10 cellular contexts compared by ENCODE assay signal in genomic region chr17:45223541-45224528, GRCh38. TPM values are rescaled to one million over a fixed set of nuclear protein-coding genes. Genes with fewer than 3 reads are reported as not detected.
A peak's percentile ranks its signal among the peaks of the same experiment; 100 is the strongest.
DNase-seq lines count a peak whose midpoint lies in the region; ATAC-seq and TF ChIP-seq lines count a peak whose summit lies in the region.
"Had no signal": no experiment of that assay in that cellular context is flagged by ENCODE, and none has a peak within 500 bp of the region (broad histone marks: within the 10 kb centered on the region; RNA-seq: fewer than 3 reads in every experiment).

No MANE protein-coding gene starts in this region.

- no peaks in the 10 kb centered on the region for H3K27me3 Mint-ChIP-seq in CD4-positive, alpha-beta T cell
- H3K27me3 Mint-ChIP-seq in activated naive CD8-positive, alpha-beta T cell, result no peaks in the 10 kb centered on the region
- H3K27me3 Mint-ChIP-seq in neural crest cell (ENCODE audit: low read depth) (peaks cover 62% of the 10 kb centered on the region), osteocyte (ENCODE audit: unreplicated experiment) (peaks cover 3% of the 10 kb centered on the region)

- CTCF ChIA-PET in CD4-positive, alpha-beta T cell (lab: Charles Lee), result interaction anchor here (1.2 to 4.9 kb wide), 5 partner anchors 11 to 93 kb away, joined by 3 to 47 read pairs (median 6); partner anchors contain the start of genes HEXIM1 and MAP3K14

- peaks cover 67% of the 10 kb centered on the region for H3K36me3 Mint-ChIP-seq in CD4-positive, alpha-beta T cell (ENCODE audit: low read depth)
- H3K36me3 Mint-ChIP-seq in activated naive CD8-positive, alpha-beta T cell, result peaks cover 2% of the 10 kb centered on the region
- H3K36me3 Mint-ChIP-seq in neural crest cell (ENCODE audit: low read depth) (no peaks in the 10 kb centered on the region), osteocyte (ENCODE audit: unreplicated experiment) (no peaks in the 10 kb centered on the region)

- no peaks in the 10 kb centered on the region for H3K27me3 ChIP-seq in CD4-positive, alpha-beta T cell (ENCODE audit: control insufficient read depth, insufficient read depth, low read length)

- intact Hi-C loops in CD4-positive, alpha-beta T cell (cut with DNase I, micrococcal nuclease), result loop anchor here (2.0 to 5.0 kb wide), 2 partner anchors 93 to 363 kb away; partner anchors contain the start of gene MAP3K14 (in 1 of the 2)

- peak overlapping the region; percentile 95 for H3K4me3 Mint-ChIP-seq in CD4-positive, alpha-beta T cell
- peak overlapping the region; percentile 91 for H3K4me3 Mint-ChIP-seq in activated naive CD8-positive, alpha-beta T cell
- H3K4me3 Mint-ChIP-seq in neural crest cell (peak overlapping the region; percentile 41), osteocyte (ENCODE audit: unreplicated experiment) (no peak overlapping the region)

- peaks cover 67% of the 10 kb centered on the region for H3K4me1 Mint-ChIP-seq in CD4-positive, alpha-beta T cell (ENCODE audit: low read depth)
- H3K4me1 Mint-ChIP-seq in activated naive CD8-positive, alpha-beta T cell (ENCODE audit: low read depth), result peaks cover 70% of the 10 kb centered on the region
- H3K4me1 Mint-ChIP-seq in neural crest cell, result no peaks in the 10 kb centered on the region
- peaks cover 30% of the 10 kb centered on the region for H3K4me1 Mint-ChIP-seq in osteocyte (ENCODE audit: unreplicated experiment)

- DNase-seq in CD4-positive, alpha-beta T cell, result peak in 5 of 10 experiments; percentile 23 to 57 (median 42)
- peak; percentile 64 for DNase-seq in NAMALWA (ENCODE audit: low spot score)
- no peak for DNase-seq in neural crest cell (ENCODE audit: low read depth, low spot score)
- DNase-seq in osteocyte (ENCODE audit: extremely low spot score, unreplicated experiment), result no peak
- no peak for DNase-seq in DMS53 (lab: John Stamatoyannopoulos, UW)
- no peak for DNase-seq in OCI-M1 (lab: John Stamatoyannopoulos, UW)
- DNase-seq: Karpas-422 had no signal

- H3K9me3 Mint-ChIP-seq in CD4-positive, alpha-beta T cell, result no peaks in the 10 kb centered on the region
- no peaks in the 10 kb centered on the region for H3K9me3 Mint-ChIP-seq in activated naive CD8-positive, alpha-beta T cell (ENCODE audit: low read depth)
- H3K9me3 Mint-ChIP-seq in neural crest cell, result no peaks in the 10 kb centered on the region
- no peaks in the 10 kb centered on the region for H3K9me3 Mint-ChIP-seq in osteocyte (ENCODE audit: unreplicated experiment)

- peak overlapping the region; percentile 100 for H3K27ac Mint-ChIP-seq in CD4-positive, alpha-beta T cell
- peak overlapping the region; percentile 99 for H3K27ac Mint-ChIP-seq in activated naive CD8-positive, alpha-beta T cell
- no peak overlapping the region for H3K27ac Mint-ChIP-seq in neural crest cell (ENCODE audit: unreplicated experiment)
- no peak overlapping the region for H3K27ac Mint-ChIP-seq in osteocyte (ENCODE audit: unreplicated experiment)

- POLR2A ChIA-PET in CD4-positive, alpha-beta T cell (lab: Charles Lee), result interaction anchor here (2.6 to 16.4 kb wide), 8 partner anchors 8 to 88 kb away, joined by 12 to 346 read pairs (median 43); partner anchors contain the start of genes HEXIM1 and HEXIM2

- TF ChIP-seq CTCF in CD4-positive, alpha-beta T cell (IDR thresholded peaks at IDR 0.05), result no peak
- TF ChIP-seq CTCF in neural crest cell (conservative IDR thresholded peaks at IDR 0.05) (no peak), osteocyte (IDR thresholded peaks at IDR 0.05) (no peak)

- peak; percentile 5 for ATAC-seq in CD4-positive, alpha-beta T cell (ENCODE audit: poor library complexity)
- no peak for ATAC-seq in GM19023 (IDR thresholded peaks at IDR 0.05; ENCODE audit: unreplicated experiment)

- H3K9me3 ChIP-seq in CD4-positive, alpha-beta T cell (ENCODE audit: control insufficient read depth, low read length), result no peaks in the 10 kb centered on the region

- H3K27ac ChIP-seq in CD4-positive, alpha-beta T cell (ENCODE audit: low read depth, low read length), result peak overlapping the region; percentile 99

RNA-seq across cellular contexts. Expression of gene FMNL1, which starts 2.1 kb away (rescaled TPM):
- 100 to 1,000 TPM; 378 to 387 TPM for total RNA-seq in CD4-positive, alpha-beta T cell
- total RNA-seq in neural crest cell (1.1 and 1.2 TPM in 2 replicates), osteocyte (2.0 and 2.8 TPM in 2 replicates)

RNA-seq across cellular contexts. Expression of gene SPATA32, which starts 38.1 kb away (rescaled TPM):
- total RNA-seq in CD4-positive, alpha-beta T cell, result under 1 TPM; 0.20 to 0.27 TPM
- 0.23 and 0.25 TPM in 2 replicates for total RNA-seq in neural crest cell
- 0.18 TPM in 1 of 2 replicates, not detected in the other for total RNA-seq in osteocyte
- total RNA-seq: lower leg skin had no signal

Comparison
In these comparisons a context has a peak if more than half of its experiments do, and no peak if none do; other contexts are left out.
1. H3K27ac Mint-ChIP-seq: peak in CD4-positive, alpha-beta T cell (single experiment) and activated naive CD8-positive, alpha-beta T cell (single experiment); none in neural crest cell (single experiment) and osteocyte (single experiment).
2. RNA of gene FMNL1, which starts 2.1 kb away (total RNA-seq): 378 to 387 TPM in CD4-positive, alpha-beta T cell; 2.0 to 2.8 TPM in osteocyte and 1.1 to 1.2 TPM in neural crest cell; every median in the first group is over 100 times any median in the second.